ENCODE assay signal across 8 cellular contexts in genomic region chr12:70367268-70368141, GRCh38. TPM values are rescaled to one million over a fixed set of nuclear protein-coding genes. Genes with fewer than 3 reads are reported as not detected.
A peak's percentile ranks its signal among the peaks of the same experiment; 100 is the strongest.
DNase-seq lines count a peak whose midpoint lies in the region; ATAC-seq and TF ChIP-seq lines count a peak whose summit lies in the region.

No MANE protein-coding gene starts in this region.

- H3K4me1 ChIP-seq in aorta (ENCODE audit: control insufficient read depth in 1 of 2, insufficient read depth in 2 of 2, low read length in 2 of 2) = no peaks in the 10 kb centered on the region

- peak overlapping the region; percentile 89 for H3K27ac Mint-ChIP-seq in mesothelial cell of epicardium

- no peak for TF ChIP-seq RAD21 in Ishikawa (IDR thresholded peaks at IDR 0.05; ENCODE audit: low read depth)

- H3K4me1 Mint-ChIP-seq in mesothelial cell of epicardium = peaks cover 23% of the 10 kb centered on the region

- WGBS in aorta, 2 donors = 1% methylated on average over 19 of the region's 19 CpGs

- ATAC-seq in aorta (ENCODE audit: low FRiP score) = peak; percentile 4

- intact Hi-C loops in aorta (cut with DNase I) = loop anchor here (2.0 to 10.0 kb wide), 5 partner anchors 125 to 473 kb away; partner anchors contain the start of gene CNOT2 (in 2 of the 2)

- peaks cover 4% of the 10 kb centered on the region for H3K9me3 Mint-ChIP-seq in mesothelial cell of epicardium

- H3K9me3 ChIP-seq in aorta (ENCODE audit: control insufficient read depth, low read length) = no peaks in the 10 kb centered on the region

- peaks cover 20% of the 10 kb centered on the region for H3K27me3 Mint-ChIP-seq in mesothelial cell of epicardium (ENCODE audit: low read depth)

- H3K36me3 ChIP-seq in aorta (ENCODE audit: control insufficient read depth in 1 of 2, insufficient read depth in 2 of 2, low read length in 1 of 2) = no peaks in the 10 kb centered on the region

- TF ChIP-seq CTCF in mesothelial cell of epicardium (IDR thresholded peaks at IDR 0.05; ENCODE audit: unreplicated experiment) = no peak
- TF ChIP-seq CTCF in GM13977 (IDR thresholded peaks at IDR 0.05; ENCODE audit: extremely low read depth, insufficient read depth, missing control alignments) = no peak

- peak overlapping the region; percentile 92 to 98 for H3K4me3 ChIP-seq in aorta (ENCODE audit: low read length in 2 of 2)

- H3K27me3 ChIP-seq in aorta (ENCODE audit: control insufficient read depth in 1 of 2, insufficient read depth in 2 of 2, low read length in 1 of 2) = no peaks in the 10 kb centered on the region

- DNase-seq in CD1c-positive myeloid dendritic cell (ENCODE audit: extremely low spot score) (peak; percentile 12), mesothelial cell of epicardium (ENCODE audit: low spot score in 2 of 2, unreplicated experiment in 2 of 2) (no peak), aorta (no peak), ACHN (no peak), GM13977 (ENCODE audit: low spot score) (no peak), GDM1 (lab: John Stamatoyannopoulos, UW) (no peak)

- in situ Hi-C loops in ACHN (cut with HindIII; ENCODE audit: low pct_ligation_motif_present, low pct_unique_long_range_greater_than_20kb, low sequenced_read_pairs) = no loop called here
- in situ Hi-C loops in GM13977 (cut with MboI; ENCODE audit: low pct_unique_long_range_greater_than_20kb, low sequenced_read_pairs, unreplicated experiment) = no loop called here

- H3K36me3 Mint-ChIP-seq in mesothelial cell of epicardium = peaks cover 11% of the 10 kb centered on the region

- H3K27ac ChIP-seq in cingulate gyrus (ENCODE audit: low read depth, low read length) = peak overlapping the region; percentile 83
- H3K27ac ChIP-seq in aorta (ENCODE audit: low read depth in 1 of 2, low read length in 2 of 2) = peak overlapping the region in 1 of 2 donors; percentile 27

- no peak for TF ChIP-seq EP300 in Ishikawa (IDR thresholded peaks at IDR 0.05; ENCODE audit: borderline replicate concordance)

- peak overlapping the region; percentile 95 for H3K4me3 Mint-ChIP-seq in mesothelial cell of epicardium

TF ChIP-seq in Ishikawa, 13 proteins besides CTCF, POLR2A, EP300 and RAD21:
- no peak for TF ChIP-seq NFIC (IDR thresholded peaks at IDR 0.05)
- TF ChIP-seq ZBTB7A (IDR thresholded peaks at IDR 0.05; ENCODE audit: low read depth) = no peak
- 0 out of 2 replicates have a peak, but pooled peaks have one; percentile 12 for TF ChIP-seq TAF1 (IDR thresholded peaks at IDR 0.05; ENCODE audit: low read depth)

RNA-seq across cellular contexts. Expression of gene KCNMB4, which starts 1.4 kb away (rescaled TPM):
- 14.1 to 15.7 TPM (median 15.4 TPM) in 3 replicates for total RNA-seq in mesothelial cell of epicardium
- total RNA-seq in aorta = 1 to 10 TPM; 2.0 to 3.3 TPM
- 1 to 10 TPM; 1.0 to 2.0 TPM for polyA plus RNA-seq in aorta
